Comparison of ENCODE assay signal across 8 cellular contexts in genomic region chr3:186570941-186571643, GRCh38. TPM values are rescaled to one million over a fixed set of nuclear protein-coding genes. Genes with fewer than 3 reads are reported as not detected.
DNase-seq lines count a peak whose midpoint lies in the region; ATAC-seq, FAIRE-seq and TF ChIP-seq lines count a peak whose summit lies in the region.

No MANE protein-coding gene starts in this region.

- peak overlapping the region; percentile 98 for H3K4me3 Mint-ChIP-seq in HFFc6
- peak overlapping the region; percentile 94 for H3K4me3 Mint-ChIP-seq in activated B cell treated with CpG ODN at 0.5 μM for 24 hours

- H3K27ac ChIP-seq in right cardiac atrium (ENCODE audit: low read length) (peak overlapping the region; percentile 85), small intestine (ENCODE audit: low read depth in 1 of 2, low read length in 1 of 2) (peak overlapping the region; percentile 88 to 93)

- FAIRE-seq in small intestine (lab: Jason Lieb, UNC), result no peak

- peaks cover 6% of the 10 kb centered on the region; the same call in 1 of the 2 replicates for H3K27me3 Mint-ChIP-seq in HFFc6 (ENCODE audit: insufficient read depth)
- H3K27me3 Mint-ChIP-seq in activated B cell treated with CpG ODN at 0.5 μM for 24 hours, result no peaks in the 10 kb centered on the region

- peak overlapping the region; percentile 62 for H3K4me3 ChIP-seq in right cardiac atrium (ENCODE audit: low read length)
- peak overlapping the region; percentile 81 to 91 for H3K4me3 ChIP-seq in small intestine (ENCODE audit: low read depth in 1 of 2, low read length in 2 of 2)

- H3K9me3 Mint-ChIP-seq in HFFc6 (no peaks in the 10 kb centered on the region), activated B cell treated with CpG ODN at 0.5 μM for 24 hours (no peaks in the 10 kb centered on the region)

- peaks cover 10% of the 10 kb centered on the region; the same call in 1 of the 2 replicates for H3K36me3 Mint-ChIP-seq in HFFc6 (ENCODE audit: low read depth)
- peaks cover 54% of the 10 kb centered on the region for H3K36me3 Mint-ChIP-seq in activated B cell treated with CpG ODN at 0.5 μM for 24 hours (ENCODE audit: low read depth)

- H3K9me3 ChIP-seq in right cardiac atrium (ENCODE audit: control insufficient read depth, low read length) (no peaks in the 10 kb centered on the region), small intestine (ENCODE audit: control insufficient read depth, low read depth) (no peaks in the 10 kb centered on the region)

- H3K27me3 ChIP-seq in right cardiac atrium (ENCODE audit: control insufficient read depth, insufficient read depth) (no peaks in the 10 kb centered on the region), small intestine (ENCODE audit: control insufficient read depth in 2 of 2, insufficient read depth in 2 of 2, low read length in 2 of 2) (no peaks in the 10 kb centered on the region)

- peak overlapping the region; percentile 84 for H3K27ac Mint-ChIP-seq in HFFc6
- H3K27ac Mint-ChIP-seq in activated B cell treated with CpG ODN at 0.5 μM for 24 hours, result peak overlapping the region; percentile 97

- H3K36me3 ChIP-seq in small intestine (ENCODE audit: control insufficient read depth in 2 of 2, insufficient read depth in 2 of 2, low read length in 2 of 2), result peaks cover 0 to 11% of the 10 kb centered on the region in 2 donors

- POLR2A ChIA-PET in activated B cell treated with CpG ODN at 0.5 μM for 24 hours (lab: Charles Lee), result interaction anchor here (0.6 to 6.1 kb wide), 13 partner anchors 10 to 985 kb away, joined by 3 to 66 read pairs (median 8); partner anchors contain the start of genes DGKG, EIF4A2, SENP2 and TRA2B

- H3K4me1 ChIP-seq in right cardiac atrium (ENCODE audit: control insufficient read depth, insufficient read depth, low read length), result peaks cover 2% of the 10 kb centered on the region
- H3K4me1 ChIP-seq in small intestine (ENCODE audit: control insufficient read depth in 2 of 2, insufficient read depth in 1 of 2, low read depth in 1 of 2, low read length in 1 of 2), result no peaks in the 10 kb centered on the region

- no peak for ATAC-seq in activated B cell treated with CpG ODN at 0.5 μM for 24 hours (ENCODE audit: low read depth)
- ATAC-seq in right cardiac atrium, result peak in 1 of 2 donors; percentile 0
- no peak for ATAC-seq in HG03460 (IDR thresholded peaks at IDR 0.05; ENCODE audit: unreplicated experiment)
- no peak for ATAC-seq in GM19328 (IDR thresholded peaks at IDR 0.05; ENCODE audit: unreplicated experiment)

- intact Hi-C loops in activated B cell treated with CpG ODN at 0.5 μM for 24 hours (cut with micrococcal nuclease) (loop anchor here (1.0 to 2.0 kb wide), 6 partner anchors 37 to 568 kb away; partner anchors contain the start of genes EIF4A2 and RPL39L), right cardiac atrium (cut with DNase I) (no loop called here)

- TF ChIP-seq CTCF in HFFc6 (IDR thresholded peaks at IDR 0.05) (no peak), activated B cell treated with CpG ODN at 0.5 μM for 24 hours (IDR thresholded peaks at IDR 0.05) (no peak)

- H3K4me1 Mint-ChIP-seq in HFFc6 (ENCODE audit: low read depth) (peaks cover 51% of the 10 kb centered on the region), activated B cell treated with CpG ODN at 0.5 μM for 24 hours (peaks cover 53% of the 10 kb centered on the region)

- WGBS in right cardiac atrium, result 7% methylated on average over 21 of the region's 21 CpGs
- 1 to 6% (median 3%) methylated on average over 21 of the region's 21 CpGs for WGBS in small intestine, 3 donors

- no peak for DNase-seq in HFFc6
- DNase-seq in activated B cell treated with CpG ODN at 0.5 μM for 24 hours, result no peak
- no peak for DNase-seq in right cardiac atrium
- peak; percentile 13 for DNase-seq in small intestine
- no peak for DNase-seq in hippocampal formation (lab: John Stamatoyannopoulos, UW)
- no peak for DNase-seq in epidermal melanocyte (ENCODE audit: insufficient read length, low spot score)

- CTCF ChIA-PET in activated B cell treated with CpG ODN at 0.5 μM for 24 hours (lab: Charles Lee), result interaction anchor here (0.9 to 1.6 kb wide), 4 partner anchors 30 to 633 kb away, joined by 3 to 6 read pairs (median 3); partner anchors contain the start of gene TRA2B

RNA-seq across cellular contexts. Expression of gene DNAJB11, which starts 0.6 kb away (rescaled TPM):
- 10 to 100 TPM; 76.8 to 94.0 (median 84.2) TPM for total RNA-seq in HFFc6 (2021; fragmentation: NEBNext Ultra II Directional; extraction: Animal tissue kit (Norgen Biotek cat#: 25700))
- total RNA-seq in activated B cell treated with CpG ODN at 0.5 μM for 24 hours (51.3 and 52.5 TPM in 2 replicates), right cardiac atrium (10 to 100 TPM; 25.6 to 60.5 (median 41.6) TPM)
- polyA plus RNA-seq in right cardiac atrium (51.6 TPM), small intestine (10 to 100 TPM; 36.7 to 86.6 (median 41.8) TPM)

RNA-seq across cellular contexts. Expression of gene TBCCD1, which starts 4.0 kb away (rescaled TPM):
- total RNA-seq in HFFc6 (2021; fragmentation: NEBNext Ultra II Directional; extraction: Animal tissue kit (Norgen Biotek cat#: 25700)), result 1 to 10 TPM; 4.8 to 8.0 (median 6.0) TPM
- total RNA-seq in activated B cell treated with CpG ODN at 0.5 μM for 24 hours (11.9 and 15.4 TPM in 2 replicates), right cardiac atrium (1 to 10 TPM; 6.4 to 8.4 (median 7.5) TPM)
- polyA plus RNA-seq in right cardiac atrium (4.7 TPM), small intestine (1 to 10 TPM; 3.2 to 6.0 (median 4.7) TPM)

RNA-seq across cellular contexts. Expression of gene CRYGS, which starts 26.9 kb away (rescaled TPM):
- total RNA-seq in HFFc6 (2021; fragmentation: NEBNext Ultra II Directional; extraction: Animal tissue kit (Norgen Biotek cat#: 25700)), result under 1 TPM; 0.34 to 0.87 (median 0.68) TPM
- total RNA-seq in activated B cell treated with CpG ODN at 0.5 μM for 24 hours (4.0 and 4.6 TPM in 2 replicates), right cardiac atrium (1 to 10 TPM; 1.6 to 2.0 (median 1.8) TPM)
- polyA plus RNA-seq in right cardiac atrium (1.3 TPM), small intestine (1 to 10 TPM; 2.0 to 7.4 (median 5.7) TPM)

RNA-seq across cellular contexts. Expression of gene AHSG, which starts 41.8 kb away (rescaled TPM):
- not detected for total RNA-seq in HFFc6 (2021; fragmentation: NEBNext Ultra II Directional; extraction: Animal tissue kit (Norgen Biotek cat#: 25700))
- total RNA-seq in activated B cell treated with CpG ODN at 0.5 μM for 24 hours, result not detected in 2 replicates
- total RNA-seq in right cardiac atrium, result under 1 TPM in 1 of 4 donors, not detected in 3; 0.20 TPM
- polyA plus RNA-seq in right cardiac atrium, result 0.05 TPM
- under 1 TPM in 1 of 3 donors, not detected in 2; 0.04 TPM for polyA plus RNA-seq in small intestine
